ENCODE assay signal across 11 cellular contexts in the genomic region with DNA sequence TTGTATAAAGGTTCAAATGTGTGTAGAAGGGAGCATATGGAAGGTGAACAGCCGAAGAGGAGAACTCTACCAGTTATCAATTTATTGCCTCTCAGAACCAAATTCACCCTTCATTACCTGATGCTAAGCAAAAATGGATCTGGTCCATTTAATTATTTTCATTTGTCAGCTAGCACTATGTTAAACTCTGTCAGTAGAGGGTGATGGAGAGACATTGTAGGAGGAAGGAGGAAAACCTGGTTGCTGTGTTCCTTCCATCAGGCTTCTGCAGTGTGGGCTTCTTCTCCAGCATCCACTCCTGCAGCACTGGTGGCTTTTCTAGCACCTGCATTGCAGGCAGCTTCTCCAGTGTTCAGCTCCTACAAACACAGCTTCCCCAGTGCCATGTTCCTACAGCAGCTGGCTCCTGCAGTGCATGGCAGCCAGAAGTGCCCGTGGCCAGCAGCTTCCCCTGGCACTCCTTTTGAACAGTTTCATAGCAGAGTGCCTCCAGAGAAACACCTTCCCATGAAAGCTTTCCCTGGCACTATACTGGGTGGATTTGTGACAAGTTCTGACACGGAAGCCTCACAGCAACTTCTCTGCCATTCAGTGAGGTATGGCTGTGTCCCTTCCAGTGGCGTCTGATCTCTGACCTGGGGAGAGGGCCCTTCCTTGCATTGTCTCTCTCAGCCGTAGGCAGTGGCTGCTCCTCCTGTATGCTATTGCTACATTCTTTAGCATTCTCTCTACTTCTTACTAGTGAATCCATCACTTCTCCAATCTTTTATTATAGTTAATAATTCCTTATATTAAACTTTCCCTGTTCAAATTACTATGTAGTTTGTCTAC. TPM values are rescaled to one million over a fixed set of nuclear protein-coding genes. Genes with fewer than 3 reads are reported as not detected.
DNase-seq lines count a peak whose midpoint lies in the region; ATAC-seq and TF ChIP-seq lines count a peak whose summit lies in the region.
"Had no signal": no experiment of that assay in that cellular context is flagged by ENCODE, and none has a peak within 500 bp of the region (broad histone marks: within the 10 kb centered on the region; RNA-seq: fewer than 3 reads in every experiment).

No MANE protein-coding gene starts in this region.

- no peaks in the 10 kb centered on the region for H3K9me3 ChIP-seq in GM23248 (ENCODE audit: low read depth)
- H3K9me3 ChIP-seq in RWPE2 (ENCODE audit: severe bottlenecking): no peaks in the 10 kb centered on the region
- H3K9me3 ChIP-seq: lower lobe of right lung had no signal

- H3K36me3 ChIP-seq in GM23248 (ENCODE audit: low read depth) (no peaks in the 10 kb centered on the region), RWPE2 (ENCODE audit: low read depth) (no peaks in the 10 kb centered on the region)
- H3K36me3 ChIP-seq: lower lobe of right lung had no signal

- no peak for DNase-seq in AG10803 (ENCODE audit: low read depth)
- peak; percentile 46 for DNase-seq in GM23248
- no peak for DNase-seq in RWPE2 (ENCODE audit: low spot score)
- peak in 1 of 2 donors; percentile 29 for DNase-seq in foreskin keratinocyte
- no peak for DNase-seq in ureter (ENCODE audit: low spot score)
- no peak for DNase-seq in DMS79 treated with DMSO at 0.1 percent for 48 hours (lab: John Stamatoyannopoulos, UW)
- no peak for DNase-seq in activated T-cell treated with anti-CD3 and anti-CD28 coated beads, Interleukin-2, amount 50 U/mL, for 24 hours
- DNase-seq in CD14-positive monocyte (ENCODE audit: low spot score): no peak
- DNase-seq: KG1, lower lobe of right lung had no signal

- peak; percentile 45 for TF ChIP-seq CTCF in AG10803 (conservative IDR thresholded peaks at IDR 0.05; ENCODE audit: low read length)
- TF ChIP-seq CTCF in RWPE2 (IDR thresholded peaks at IDR 0.05; ENCODE audit: poor library complexity, severe bottlenecking): peak; percentile 63
- peak; percentile 71 for TF ChIP-seq CTCF in foreskin keratinocyte (conservative IDR thresholded peaks at IDR 0.05)
- no peak for TF ChIP-seq CTCF in CD14-positive monocyte (IDR thresholded peaks at IDR 0.05)

- no peak overlapping the region for H3K9ac ChIP-seq in GM23248

- H2AFZ ChIP-seq in GM23248: no peak overlapping the region

- H3K9me2 ChIP-seq in GM23248 (ENCODE audit: insufficient read depth): no peaks in the 10 kb centered on the region

- no peak overlapping the region for H3K27ac Mint-ChIP-seq in activated T-cell treated with anti-CD3 and anti-CD28 coated beads, Interleukin-2, amount 50 U/mL, for 24 hours
- H3K27ac Mint-ChIP-seq in CD14-positive monocyte: no peak overlapping the region
- H3K27ac Mint-ChIP-seq: activated naive CD4-positive, alpha-beta T cell treated with anti-CD3 and anti-CD28 coated beads, Interleukin-2, amount 50 U/mL, for 24 hours had no signal

- H3K4me1 ChIP-seq in GM23248 (ENCODE audit: insufficient read depth) (peaks cover 5% of the 10 kb centered on the region), RWPE2 (ENCODE audit: insufficient read depth, poor library complexity, severe bottlenecking) (no peaks in the 10 kb centered on the region), foreskin keratinocyte (no peaks in the 10 kb centered on the region)
- H3K4me1 ChIP-seq: lower lobe of right lung had no signal

- H3K4me3 Mint-ChIP-seq in activated T-cell treated with anti-CD3 and anti-CD28 coated beads, Interleukin-2, amount 50 U/mL, for 24 hours: no peak overlapping the region
- no peak overlapping the region for H3K4me3 Mint-ChIP-seq in CD14-positive monocyte
- H3K4me3 Mint-ChIP-seq: activated naive CD4-positive, alpha-beta T cell treated with anti-CD3 and anti-CD28 coated beads, Interleukin-2, amount 50 U/mL, for 24 hours had no signal

- no peaks in the 10 kb centered on the region for H3K4me1 Mint-ChIP-seq in activated T-cell treated with anti-CD3 and anti-CD28 coated beads, Interleukin-2, amount 50 U/mL, for 24 hours (ENCODE audit: low read depth)
- peaks cover 25% of the 10 kb centered on the region for H3K4me1 Mint-ChIP-seq in CD14-positive monocyte
- H3K4me1 Mint-ChIP-seq: activated naive CD4-positive, alpha-beta T cell treated with anti-CD3 and anti-CD28 coated beads, Interleukin-2, amount 50 U/mL, for 24 hours had no signal

- peaks cover 11% of the 10 kb centered on the region for H3K27me3 Mint-ChIP-seq in activated T-cell treated with anti-CD3 and anti-CD28 coated beads, Interleukin-2, amount 50 U/mL, for 24 hours
- peaks cover 0 to 4% (median 0%) of the 10 kb centered on the region in 3 donors for H3K27me3 Mint-ChIP-seq in CD14-positive monocyte (ENCODE audit: low read depth in 3 of 3)

- in situ Hi-C loops in GM23248 (cut with MboI): no loop called here

- H3K9me3 Mint-ChIP-seq in activated T-cell treated with anti-CD3 and anti-CD28 coated beads, Interleukin-2, amount 50 U/mL, for 24 hours: no peaks in the 10 kb centered on the region
- peaks cover 0 to 9% (median 7%) of the 10 kb centered on the region in 7 donors for H3K9me3 Mint-ChIP-seq in CD14-positive monocyte
- H3K9me3 Mint-ChIP-seq: activated naive CD4-positive, alpha-beta T cell treated with anti-CD3 and anti-CD28 coated beads, Interleukin-2, amount 50 U/mL, for 24 hours had no signal

- H4K20me1 ChIP-seq in GM23248 (ENCODE audit: insufficient read depth): no peaks in the 10 kb centered on the region

- no peak overlapping the region for H3K4me2 ChIP-seq in GM23248 (ENCODE audit: unreplicated experiment)

- H3K4me3 ChIP-seq in AG10803 (ENCODE audit: low read length) (no peak overlapping the region), GM23248 (no peak overlapping the region), RWPE2 (ENCODE audit: severe bottlenecking) (no peak overlapping the region)
- H3K4me3 ChIP-seq: lower lobe of right lung had no signal

- intact Hi-C loops in CD14-positive monocyte (cut with micrococcal nuclease): no loop called here

- H3K27me3 ChIP-seq in GM23248 (replicated peaks; ENCODE audit: insufficient read depth): no peaks in the 10 kb centered on the region; the same call in 1 of the 2 replicates
- H3K27me3 ChIP-seq in RWPE2 (ENCODE audit: insufficient read depth, poor library complexity, severe bottlenecking): peaks cover 2% of the 10 kb centered on the region
- H3K27me3 ChIP-seq in foreskin keratinocyte: peaks cover 21% of the 10 kb centered on the region

- no peaks in the 10 kb centered on the region for H3K36me3 Mint-ChIP-seq in activated T-cell treated with anti-CD3 and anti-CD28 coated beads, Interleukin-2, amount 50 U/mL, for 24 hours (ENCODE audit: low read depth)
- H3K36me3 Mint-ChIP-seq in CD14-positive monocyte: no peaks in the 10 kb centered on the region
- H3K36me3 Mint-ChIP-seq: activated naive CD4-positive, alpha-beta T cell treated with anti-CD3 and anti-CD28 coated beads, Interleukin-2, amount 50 U/mL, for 24 hours had no signal

- no peaks in the 10 kb centered on the region for H3F3A ChIP-seq in GM23248 (ENCODE audit: insufficient read depth)

- ATAC-seq in RWPE2 (ENCODE audit: low read depth) (peak; percentile 63), foreskin keratinocyte (peak; percentile 64)
- ATAC-seq: lower lobe of right lung had no signal

- H3K27ac ChIP-seq in GM23248 (no peak overlapping the region), RWPE2 (ENCODE audit: poor library complexity, severe bottlenecking) (no peak overlapping the region), foreskin keratinocyte (no peak overlapping the region)
- H3K27ac ChIP-seq: lower lobe of right lung had no signal

- WGBS in GM23248 (ENCODE audit: low coverage in 1 of 2, low lambda C conversion rate in 2 of 2, missing lambda C conversion rate in 2 of 2), 2 experiments: 51 to 54% methylated on average over 5 of the region's 5 CpGs

- no peaks in the 10 kb centered on the region for H3K79me2 ChIP-seq in GM23248 (ENCODE audit: insufficient read depth)

RNA-seq across cellular contexts. Expression of a gene that starts 14.6 kb away (rescaled TPM):
- total RNA-seq in GM23248 (2014; rRNA removed; shearing (Covaris generic)): 0.76 and 1.2 TPM in 2 replicates
- polyA plus RNA-seq in GM23248 (2016; fragmentation: Nextera tagmentation; extraction: Ambion mirVana) (0.34 and 0.42 TPM in 2 replicates), foreskin keratinocyte (0.39 and 0.56 TPM in 2 replicates), CD14-positive monocyte (not detected)
- total RNA-seq in foreskin keratinocyte (1.7 and 1.9 TPM in 2 replicates), ureter (5.4 TPM)

RNA-seq across cellular contexts. Expression of a gene that starts 20.0 kb away (rescaled TPM):
- not detected in 2 replicates for total RNA-seq in GM23248 (2014; rRNA removed; shearing (Covaris generic))
- 0.58 and 1.1 TPM in 2 replicates for polyA plus RNA-seq in GM23248 (2016; fragmentation: Nextera tagmentation; extraction: Ambion mirVana)
- total RNA-seq in foreskin keratinocyte: 0.25 TPM in 1 of 2 replicates, not detected in the other
- 0.17 and 0.26 TPM in 2 replicates for polyA plus RNA-seq in foreskin keratinocyte
- 0.57 TPM for total RNA-seq in ureter
- under 1 TPM; 0.22 to 0.46 TPM for polyA plus RNA-seq in CD14-positive monocyte

RNA-seq across cellular contexts. Expression of a gene that starts 47.7 kb away (rescaled TPM):
- 35.6 and 38.2 TPM in 2 replicates for total RNA-seq in GM23248 (2014; rRNA removed; shearing (Covaris generic))
- polyA plus RNA-seq in GM23248 (2016; fragmentation: Nextera tagmentation; extraction: Ambion mirVana): 55.8 and 58.3 TPM in 2 replicates
- total RNA-seq in foreskin keratinocyte: 25.4 and 29.1 TPM in 2 replicates
- polyA plus RNA-seq in foreskin keratinocyte: 5.3 and 7.0 TPM in 2 replicates
- total RNA-seq in ureter: 45.7 TPM
- 10 to 100 TPM; 35.5 to 42.1 TPM for polyA plus RNA-seq in CD14-positive monocyte
